Comparison of ENCODE assay signal across 1 cellular context in genomic region chr15:37098468-37099320, GRCh38.
TF ChIP-seq lines count a peak whose summit lies in the region.

No MANE protein-coding gene starts in this region.

TF ChIP-seq in K562, 482 proteins besides CTCF, POLR2A, EP300 and RAD21 (continued from another document):
- peak; percentile 80 for TF ChIP-seq ZNF512 (tag; IDR thresholded peaks at IDR 0.05)
- TF ChIP-seq MYNN (IDR thresholded peaks at IDR 0.05), result peak; percentile 81
- TF ChIP-seq MYNN (CRISPR knock-in tag; IDR thresholded peaks at IDR 0.05), result no peak
- 0 out of 2 replicates have a peak, but pooled peaks have one; percentile 16 for TF ChIP-seq BHLHE40 (IDR thresholded peaks at IDR 0.05; ENCODE audit: low read length)
- no peak for TF ChIP-seq ZBTB1 (CRISPR knock-in tag; IDR thresholded peaks at IDR 0.05; ENCODE audit: borderline replicate concordance, low read depth)
- no peak for TF ChIP-seq RUNX1 (IDR thresholded peaks at IDR 0.05; ENCODE audit: low read depth)
- TF ChIP-seq KDM5B (IDR thresholded peaks at IDR 0.05; ENCODE audit: insufficient replicate concordance, low read depth, low read length), result peak; percentile 44
- no peak for TF ChIP-seq SMARCA5 (IDR thresholded peaks at IDR 0.05)
- TF ChIP-seq HDGF (IDR thresholded peaks at IDR 0.05), result no peak
- TF ChIP-seq SMAD4 (CRISPR knock-in tag; conservative IDR thresholded peaks at IDR 0.05), result peak; percentile 63; the same call in 1 of the 2 replicates
